9 cellular contexts compared by ENCODE assay signal in genomic region chr17:61862105-61862574, GRCh38. TPM values are rescaled to one million over a fixed set of nuclear protein-coding genes. Genes with fewer than 3 reads are reported as not detected.
DNase-seq lines count a peak whose midpoint lies in the region; ATAC-seq, FAIRE-seq and TF ChIP-seq lines count a peak whose summit lies in the region.
"Had no signal": no experiment of that assay in that cellular context is flagged by ENCODE, and none has a peak within 500 bp of the region (broad histone marks: within the 10 kb centered on the region; RNA-seq: fewer than 3 reads in every experiment).

No MANE protein-coding gene starts in this region.

- H3K36me3 ChIP-seq in colonic mucosa = no peaks in the 10 kb centered on the region

- TF ChIP-seq POLR2A in GM12892 (IDR thresholded peaks at IDR 0.05; ENCODE audit: low read depth, low read length) = no peak; the same call in 1 of the 2 replicates

- peak overlapping the region; percentile 68 for H3K4me3 ChIP-seq in fibroblast of pulmonary artery (replicated peaks; ENCODE audit: low read depth, low read length)
- H3K4me3 ChIP-seq in colonic mucosa = no peak overlapping the region

- H3K4me1 ChIP-seq in colonic mucosa = no peaks in the 10 kb centered on the region

- H3K27ac ChIP-seq in colonic mucosa = no peak overlapping the region

- intact Hi-C loops in colonic mucosa (cut with DNase I) = no loop called here

- H3K27me3 ChIP-seq in colonic mucosa = no peaks in the 10 kb centered on the region

- ATAC-seq in HG02840 (IDR thresholded peaks at IDR 0.05; ENCODE audit: low FRiP score, unreplicated experiment) = no peak

- TF ChIP-seq CTCF in fibroblast of pulmonary artery (IDR thresholded peaks at IDR 0.05; ENCODE audit: low read length, missing control alignments) = no peak
- no peak for TF ChIP-seq CTCF in colonic mucosa (IDR thresholded peaks at IDR 0.05)

- DNase-seq in A172 (ENCODE audit: low spot score) (peak; percentile 44), GM12892 (ENCODE audit: insufficient read length) (no peak), SK-N-DZ (ENCODE audit: low spot score) (peak; percentile 9), fibroblast of pulmonary artery (ENCODE audit: low read depth) (peak; percentile 29), colonic mucosa (no peak), GM19240 (ENCODE audit: insufficient read length, low spot score) (no peak)
- no peak for DNase-seq in activated CD4-positive, CD25-positive, alpha-beta regulatory T cell treated with anti-CD3 and anti-CD28 coated beads, Interleukin-2, amount 50 U/mL, for 72 hours

- no peak overlapping the region for H3K9ac ChIP-seq in colonic mucosa (ENCODE audit: low read depth in 2 of 2, low read length in 2 of 2)

- peak; percentile 27 for FAIRE-seq in GM12892 (lab: Jason Lieb, UNC)
- FAIRE-seq: islet of Langerhans had no signal

- H3K9me3 ChIP-seq in colonic mucosa = no peaks in the 10 kb centered on the region

RNA-seq across cellular contexts. Expression of gene BRIP1, which starts 1.2 kb away (rescaled TPM):
- 18.4 and 25.5 TPM in 2 replicates for total RNA-seq in A172 (2014; rRNA removed; shearing (Covaris generic))
- polyA plus RNA-seq in GM12892 (2012; ENCODE audit: missing spikeins) = 10.9 TPM
- polyA plus RNA-seq in SK-N-DZ (2014; cell fraction: cytosol; rRNA removed) = 29.8 and 33.0 TPM in 2 replicates
- polyA plus RNA-seq in SK-N-DZ (2014; cell fraction: nucleus; rRNA removed) = 31.6 and 40.4 TPM in 2 replicates
- 10 to 100 TPM in 1 of 2 donors, 1 to 10 TPM in 1; 3.3 to 10.1 TPM for total RNA-seq in colonic mucosa

Comparison
In these comparisons a context has a peak if more than half of its experiments do, and no peak if none do; other contexts are left out.
1. DNase-seq: peak in A172 (single experiment), SK-N-DZ (single experiment) and fibroblast of pulmonary artery (single experiment); none in GM12892 (single experiment), colonic mucosa (single experiment), activated CD4-positive, CD25-positive, alpha-beta regulatory T cell treated with anti-CD3 and anti-CD28 coated beads, Interleukin-2, amount 50 U/mL, for 72 hours (single experiment) and GM19240 (single experiment).